ENCODE assay signal across 9 cellular contexts in genomic region chr5:96962540-96962991, GRCh38. TPM values are rescaled to one million over a fixed set of nuclear protein-coding genes. Genes with fewer than 3 reads are reported as not detected.
DNase-seq lines count a peak whose midpoint lies in the region; ATAC-seq, FAIRE-seq and TF ChIP-seq lines count a peak whose summit lies in the region.
"Had no signal": no experiment of that assay in that cellular context is flagged by ENCODE, and none has a peak within 500 bp of the region (broad histone marks: within the 10 kb centered on the region; RNA-seq: fewer than 3 reads in every experiment).

No MANE protein-coding gene starts in this region.

- H3K4me1 ChIP-seq in breast epithelium (peaks cover 0 to 4% of the 10 kb centered on the region in 2 donors), left lung (peaks cover 0 to 63% of the 10 kb centered on the region in 2 donors), vagina (peaks cover 28% of the 10 kb centered on the region), pancreas (peaks cover 0 to 7% (median 5%) of the 10 kb centered on the region in 3 donors)

- H3K4me3 ChIP-seq in breast epithelium (no peak overlapping the region), left lung (no peak overlapping the region), vagina (no peak overlapping the region), pancreas (no peak overlapping the region)

- H3K27ac ChIP-seq in breast epithelium (peak overlapping the region; percentile 1 to 26), left lung (peak overlapping the region; percentile 8 to 52), vagina (peak overlapping the region; percentile 24), pancreas (no peak overlapping the region)

- H3K27me3 ChIP-seq in breast epithelium (no peaks in the 10 kb centered on the region), left lung (no peaks in the 10 kb centered on the region), vagina (no peaks in the 10 kb centered on the region), pancreas (no peaks in the 10 kb centered on the region)

- H3K9me3 ChIP-seq in breast epithelium = no peaks in the 10 kb centered on the region
- no peaks in the 10 kb centered on the region for H3K9me3 ChIP-seq in left lung
- no peaks in the 10 kb centered on the region for H3K9me3 ChIP-seq in vagina
- no peaks in the 10 kb centered on the region for H3K9me3 ChIP-seq in pancreas

- peak; percentile 56 for ATAC-seq in activated CD8-positive, alpha-beta T cell treated with anti-CD3 and anti-CD28 coated beads for 36 hours
- no peak for ATAC-seq in left lung
- no peak for ATAC-seq in pancreas
- ATAC-seq in GM18519 (IDR thresholded peaks at IDR 0.05; ENCODE audit: low FRiP score, unreplicated experiment) = no peak
- no peak for ATAC-seq in GM21723 (IDR thresholded peaks at IDR 0.05; ENCODE audit: unreplicated experiment)

- no peaks in the 10 kb centered on the region for H3K9me3 Mint-ChIP-seq in MCF 10A (ENCODE audit: unreplicated experiment)
- H3K9me3 Mint-ChIP-seq in activated CD8-positive, alpha-beta T cell treated with anti-CD3 and anti-CD28 coated beads for 36 hours = peaks cover 7% of the 10 kb centered on the region

- CTCF ChIA-PET in MCF 10A (lab: Yijun Ruan, JAX) = interaction anchor here (0.7 to 1.1 kb wide), 3 partner anchors 94 to 1942 kb away, joined by 3 to 4 read pairs (median 3); no protein-coding TSS in a partner anchor
- CTCF ChIA-PET in activated CD8-positive, alpha-beta T cell treated with anti-CD3 and anti-CD28 coated beads for 36 hours (lab: Charles Lee) = interaction anchor here (1.0 to 1.3 kb wide), 4 partner anchors 13 to 93 kb away, joined by 3 to 4 read pairs (median 4); no protein-coding TSS in a partner anchor

- DNase-seq in breast epithelium (ENCODE audit: low spot score in 2 of 2) (no peak), MCF 10A (ENCODE audit: unreplicated experiment) (no peak), left lung (no peak), vagina (ENCODE audit: extremely low spot score in 2 of 2) (no peak), pancreas (no peak)
- peak; percentile 54 for DNase-seq in activated CD8-positive, alpha-beta T cell treated with anti-CD3 and anti-CD28 coated beads for 36 hours
- DNase-seq: NCI-H2081 treated with DMSO at 0.1 percent for 48 hours had no signal

- TF ChIP-seq POLR2A in breast epithelium (IDR thresholded peaks at IDR 0.05) (no peak), vagina (IDR thresholded peaks at IDR 0.05) (no peak)

- H3K36me3 ChIP-seq in breast epithelium = no peaks in the 10 kb centered on the region
- no peaks in the 10 kb centered on the region for H3K36me3 ChIP-seq in left lung
- no peaks in the 10 kb centered on the region for H3K36me3 ChIP-seq in vagina
- H3K36me3 ChIP-seq in pancreas = no peaks in the 10 kb centered on the region

- H3K27ac Mint-ChIP-seq in MCF 10A (ENCODE audit: low read depth, unreplicated experiment) = no peak overlapping the region
- peak overlapping the region; percentile 95 for H3K27ac Mint-ChIP-seq in activated CD8-positive, alpha-beta T cell treated with anti-CD3 and anti-CD28 coated beads for 36 hours

- no TSS peak for BruUV-seq in MCF 10A (replicated peaks; lab: Mats Ljungman, UMichigan)

- H3K4me1 Mint-ChIP-seq in MCF 10A (ENCODE audit: insufficient read depth, unreplicated experiment) = peaks cover 6% of the 10 kb centered on the region
- H3K4me1 Mint-ChIP-seq in activated CD8-positive, alpha-beta T cell treated with anti-CD3 and anti-CD28 coated beads for 36 hours (ENCODE audit: low read depth) = peaks cover 77% of the 10 kb centered on the region

- H3K36me3 Mint-ChIP-seq in MCF 10A (ENCODE audit: insufficient read depth, unreplicated experiment) = no peaks in the 10 kb centered on the region
- peaks cover 19% of the 10 kb centered on the region for H3K36me3 Mint-ChIP-seq in activated CD8-positive, alpha-beta T cell treated with anti-CD3 and anti-CD28 coated beads for 36 hours (ENCODE audit: low read depth)

- 86 to 93% methylated on average over 4 of the region's 4 CpGs for WGBS in pancreas, 2 donors

- intact Hi-C loops in breast epithelium (cut with DNase I; ENCODE audit: low total_unique reads) (no loop called here), MCF 10A (cut with micrococcal nuclease) (no loop called here), left lung (cut with DNase I) (no loop called here), vagina (cut with DNase I) (no loop called here), pancreas (cut with DNase I) (no loop called here)
- intact Hi-C loops in activated CD8-positive, alpha-beta T cell treated with anti-CD3 and anti-CD28 coated beads for 36 hours (cut with micrococcal nuclease) = no loop called here

- no peaks in the 10 kb centered on the region for H3K27me3 Mint-ChIP-seq in MCF 10A (ENCODE audit: insufficient read depth, unreplicated experiment)
- no peaks in the 10 kb centered on the region for H3K27me3 Mint-ChIP-seq in activated CD8-positive, alpha-beta T cell treated with anti-CD3 and anti-CD28 coated beads for 36 hours

- POLR2A ChIA-PET in MCF 10A (lab: Yijun Ruan, JAX) = interaction anchor here (1.1 to 1.2 kb wide), 2 partner anchors 27 to 86 kb away, joined by 4 read pairs; partner anchors contain the start of genes ERAP2 and LNPEP
- POLR2A ChIA-PET in activated CD8-positive, alpha-beta T cell treated with anti-CD3 and anti-CD28 coated beads for 36 hours (lab: Charles Lee) = interaction anchor here (0.8 to 2.0 kb wide), 5 partner anchors 16 to 154 kb away, joined by 3 to 8 read pairs (median 5); partner anchors contain the start of genes ERAP1 and LNPEP

- no peak for TF ChIP-seq CTCF in breast epithelium (IDR thresholded peaks at IDR 0.05)
- no peak for TF ChIP-seq CTCF in MCF 10A (IDR thresholded peaks at IDR 0.05; ENCODE audit: unreplicated experiment)
- TF ChIP-seq CTCF in activated CD8-positive, alpha-beta T cell treated with anti-CD3 and anti-CD28 coated beads for 36 hours (IDR thresholded peaks at IDR 0.05) = no peak
- TF ChIP-seq CTCF in left lung (IDR thresholded peaks at IDR 0.05) = no peak
- TF ChIP-seq CTCF in vagina (IDR thresholded peaks at IDR 0.05) = no peak
- no peak for TF ChIP-seq CTCF in pancreas (IDR thresholded peaks at IDR 0.05)

- no peak for FAIRE-seq in pancreas (lab: Jason Lieb, UNC)

- no peak overlapping the region for H3K4me3 Mint-ChIP-seq in MCF 10A (ENCODE audit: unreplicated experiment)
- H3K4me3 Mint-ChIP-seq in activated CD8-positive, alpha-beta T cell treated with anti-CD3 and anti-CD28 coated beads for 36 hours = peak overlapping the region; percentile 68

RNA-seq across cellular contexts. Expression of gene LNPEP, which starts 26.7 kb away (rescaled TPM):
- total RNA-seq in breast epithelium (10 to 100 TPM; 64.6 to 71.2 (median 65.1) TPM), MCF 10A (2022) (26.4 and 30.5 TPM in 2 replicates), left lung (10 to 100 TPM; 37.3 to 40.6 TPM), vagina (33.9 TPM), pancreas (10 to 100 TPM in 3 of 6 donors, 1 to 10 TPM in 3; 9.1 to 20.0 (median 12.4) TPM)
- 10 to 100 TPM; 51.2 to 53.7 TPM for total RNA-seq in activated CD8-positive, alpha-beta T cell treated with anti-CD3 and anti-CD28 coated beads for 36 hours
- polyA plus RNA-seq in pancreas = 1 to 10 TPM; 2.0 to 4.6 TPM

Comparison
In these comparisons a context has a peak if more than half of its experiments do, and no peak if none do; other contexts are left out.
1. H3K27ac ChIP-seq: peak in breast epithelium (2 of 2), left lung (2 of 2) and vagina (single experiment); none in pancreas (0 of 4).